Comparison of ENCODE assay signal across 1 cellular context in genomic region chr17:45364531-45365390, GRCh38.
TF ChIP-seq lines count a peak whose summit lies in the region.

No MANE protein-coding gene starts in this region.

TF ChIP-seq in SK-N-SH, 30 proteins besides CTCF, POLR2A, EP300 and RAD21 (continued from another document):
- TF ChIP-seq SIN3A (IDR thresholded peaks at IDR 0.05; ENCODE audit: borderline replicate concordance, low read depth, low read length): no peak
- no peak for TF ChIP-seq EZH2phosphoT487 (IDR thresholded peaks at IDR 0.05; ENCODE audit: borderline replicate concordance, low read depth)
